In the genomic region with DNA sequence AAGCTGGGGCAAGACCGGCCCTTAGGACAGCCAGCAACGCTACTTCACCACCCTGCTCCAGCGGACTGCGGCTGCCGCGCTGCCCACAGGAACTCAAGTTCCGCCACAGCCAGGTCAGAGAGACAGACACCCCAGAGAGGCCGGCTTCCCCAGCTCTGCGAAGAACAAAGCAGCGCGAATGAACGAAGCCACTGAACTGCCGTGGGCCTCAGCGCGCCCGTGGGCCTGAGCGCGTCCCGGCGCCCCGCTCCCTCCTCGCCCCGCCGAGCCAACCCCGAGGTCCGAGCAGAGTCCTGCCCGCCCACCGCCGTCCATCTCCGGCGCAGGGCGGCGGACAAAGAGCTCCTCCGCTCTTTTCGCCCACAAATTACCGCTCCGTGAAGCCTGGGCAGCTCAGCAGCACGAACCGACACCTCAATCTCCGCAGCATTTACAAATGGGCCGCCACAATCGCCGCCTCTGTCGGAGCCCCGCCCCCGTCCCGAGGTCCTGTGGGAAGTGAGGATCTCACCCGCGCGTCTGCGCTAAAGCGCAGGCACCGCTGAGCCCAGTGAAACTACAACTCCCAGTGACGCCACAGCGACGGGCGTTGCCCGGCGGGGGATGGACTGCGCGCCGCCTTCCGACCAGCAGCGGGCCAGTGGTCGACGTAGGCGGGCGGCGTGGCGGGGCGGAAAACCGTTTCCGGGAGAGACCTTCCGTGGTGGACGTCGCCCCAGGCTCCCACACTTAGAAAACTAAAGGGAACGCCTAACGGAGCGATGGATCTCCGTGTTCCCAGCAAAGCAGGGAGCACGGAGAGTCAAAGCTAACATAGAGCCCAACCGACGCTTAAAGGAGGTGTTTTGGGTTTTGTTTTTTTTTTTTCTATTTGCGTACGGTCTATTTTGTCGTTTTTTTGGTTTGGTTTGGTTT, we compare ENCODE assay signal across 8 cellular contexts.
A peak's percentile ranks its signal among the peaks of the same experiment; 100 is the strongest.
DNase-seq lines count a peak whose midpoint lies in the region; ATAC-seq and TF ChIP-seq lines count a peak whose summit lies in the region.

No MANE protein-coding gene starts in this region.

- no peaks in the 10 kb centered on the region for H3K27me3 Mint-ChIP-seq in activated T-cell treated with anti-CD3 and anti-CD28 coated beads, Interleukin-2, amount 50 U/mL, for 72 hours (ENCODE audit: low read depth)

- in situ Hi-C loops in KBM-7 (cut with MboI; ENCODE audit: low pct_unique_long_range_greater_than_20kb, low sequenced_read_pairs) (no loop called here), Panc1 (cut with HindIII; ENCODE audit: low pct_unique_long_range_greater_than_20kb, low sequenced_read_pairs) (no loop called here)

- peaks cover 15% of the 10 kb centered on the region for H3K4me1 Mint-ChIP-seq in activated T-cell treated with anti-CD3 and anti-CD28 coated beads, Interleukin-2, amount 50 U/mL, for 72 hours (ENCODE audit: low read depth)

- H3K4me3 ChIP-seq in Panc1 (ENCODE audit: low read depth in 2 of 2, low read length in 2 of 2) (peak overlapping the region; percentile 82), esophagus muscularis mucosa (peak overlapping the region; percentile 78 to 97 (median 86)), muscle layer of duodenum (ENCODE audit: low read depth in 1 of 2, low read length in 2 of 2) (peak overlapping the region; percentile 89 to 98)

- intact Hi-C loops in Panc1 (cut with micrococcal nuclease; ENCODE audit: unreplicated experiment) (no loop called here), esophagus muscularis mucosa (cut with DNase I) (no loop called here)

- TF ChIP-seq POLR2A in esophagus muscularis mucosa (IDR thresholded peaks at IDR 0.05; ENCODE audit: low read depth) = peak; percentile 23

- ATAC-seq in GM21723 (IDR thresholded peaks at IDR 0.05; ENCODE audit: unreplicated experiment) (peak; percentile 96), Panc1 (peak; percentile 100)
- ATAC-seq in activated T-cell treated with anti-CD3 and anti-CD28 coated beads, Interleukin-2, amount 50 U/mL, for 72 hours (replicated peaks in 1 of 2) = peak; percentile 99

- H3K9me3 ChIP-seq in Panc1 (ENCODE audit: control insufficient read depth, insufficient read depth, low read depth, low read length) = no peaks in the 10 kb centered on the region
- no peaks in the 10 kb centered on the region for H3K9me3 ChIP-seq in esophagus muscularis mucosa
- no peaks in the 10 kb centered on the region for H3K9me3 ChIP-seq in muscle layer of duodenum (ENCODE audit: control insufficient read depth in 1 of 2, low read length in 2 of 2)

- peaks cover 11% of the 10 kb centered on the region; the same call in 1 of the 2 replicates for H3K4me1 ChIP-seq in Panc1 (ENCODE audit: control insufficient read depth, insufficient read depth, low read length)
- H3K4me1 ChIP-seq in esophagus muscularis mucosa = peaks cover 13 to 18% (median 16%) of the 10 kb centered on the region in 4 donors
- peaks cover 4 to 8% of the 10 kb centered on the region in 2 donors for H3K4me1 ChIP-seq in muscle layer of duodenum (ENCODE audit: control insufficient read depth in 1 of 2, insufficient read depth in 2 of 2, low read length in 2 of 2)

- POLR2A ChIA-PET in Panc1 (lab: Charles Lee) = interaction anchor here (0.7 kb wide), 1 partner anchor 389 kb away, joined by 5 read pairs; no protein-coding TSS in a partner anchor

- H3K27ac ChIP-seq in Panc1 (ENCODE audit: low read length) (peak overlapping the region; percentile 96), esophagus muscularis mucosa (replicated peaks in 1 of 4) (peak overlapping the region; percentile 92 to 98 (median 95)), muscle layer of duodenum (ENCODE audit: low read length) (peak overlapping the region; percentile 99)

- CTCF ChIA-PET in Panc1 (lab: Charles Lee) = no interaction called here

- no peaks in the 10 kb centered on the region for H3K27me3 ChIP-seq in Panc1 (ENCODE audit: control insufficient read depth, insufficient read depth, low read length)
- H3K27me3 ChIP-seq in esophagus muscularis mucosa = no peaks in the 10 kb centered on the region
- H3K27me3 ChIP-seq in muscle layer of duodenum (ENCODE audit: low read depth, low read length) = no peaks in the 10 kb centered on the region

- peak overlapping the region; percentile 93 to 94 for H3K4me3 Mint-ChIP-seq in activated T-cell treated with anti-CD3 and anti-CD28 coated beads, Interleukin-2, amount 50 U/mL, for 72 hours

- no peaks in the 10 kb centered on the region; the same call in 1 of the 2 replicates for H3K36me3 ChIP-seq in Panc1 (ENCODE audit: control insufficient read depth, insufficient read depth, low read length)
- H3K36me3 ChIP-seq in esophagus muscularis mucosa = no peaks in the 10 kb centered on the region
- peaks cover 0 to 6% of the 10 kb centered on the region in 2 donors for H3K36me3 ChIP-seq in muscle layer of duodenum (ENCODE audit: control insufficient read depth in 1 of 2, insufficient read depth in 2 of 2, low read length in 2 of 2)

- peaks cover 0 to 3% of the 10 kb centered on the region in 2 donors for H3K36me3 Mint-ChIP-seq in activated T-cell treated with anti-CD3 and anti-CD28 coated beads, Interleukin-2, amount 50 U/mL, for 72 hours (ENCODE audit: insufficient read depth in 2 of 2)

- TF ChIP-seq CTCF in Panc1 (IDR thresholded peaks at IDR 0.05) (no peak), esophagus muscularis mucosa (IDR thresholded peaks at IDR 0.05) (peak; percentile 5 to 25 (median 6))

- TF ChIP-seq EP300 in esophagus muscularis mucosa (IDR thresholded peaks at IDR 0.05) = no peak

- DNase-seq in DMS79 (lab: John Stamatoyannopoulos, UW) = peak; percentile 88
- peak; percentile 98 for DNase-seq in KBM-7
- DNase-seq in Panc1 (ENCODE audit: low read depth, low spot score) = peak; percentile 79
- DNase-seq in activated T-cell treated with anti-CD3 and anti-CD28 coated beads, Interleukin-2, amount 50 U/mL, for 72 hours = peak; percentile 95 to 97
- DNase-seq in esophagus muscularis mucosa (ENCODE audit: extremely low spot score) = peak; percentile 99
- DNase-seq in stimulated activated CD8-positive, alpha-beta memory T cell treated with anti-CD3 and anti-CD28 coated beads, Interleukin-7, amount 100 ng/mL, for 24 hours (ENCODE audit: low read depth) = peak; percentile 89

- WGBS in esophagus muscularis mucosa = under 1% methylated on average over 35 of the region's 86 CpGs

- BruUV-seq in Panc1 (replicated peaks; lab: Mats Ljungman, UMichigan) = TSS peak; percentile 87

- H3K9me3 Mint-ChIP-seq in activated T-cell treated with anti-CD3 and anti-CD28 coated beads, Interleukin-2, amount 50 U/mL, for 72 hours = no peaks in the 10 kb centered on the region

- peak overlapping the region; percentile 96 for H3K27ac Mint-ChIP-seq in activated T-cell treated with anti-CD3 and anti-CD28 coated beads, Interleukin-2, amount 50 U/mL, for 72 hours

Comparison
In these comparisons a context has a peak if more than half of its experiments do, and no peak if none do; other contexts are left out.
1. Peak in every context shown above with its lines: DNase-seq, ATAC-seq, H3K4me3 ChIP-seq and H3K27ac ChIP-seq.